1 cellular context compared by ENCODE assay signal in the genomic region with DNA sequence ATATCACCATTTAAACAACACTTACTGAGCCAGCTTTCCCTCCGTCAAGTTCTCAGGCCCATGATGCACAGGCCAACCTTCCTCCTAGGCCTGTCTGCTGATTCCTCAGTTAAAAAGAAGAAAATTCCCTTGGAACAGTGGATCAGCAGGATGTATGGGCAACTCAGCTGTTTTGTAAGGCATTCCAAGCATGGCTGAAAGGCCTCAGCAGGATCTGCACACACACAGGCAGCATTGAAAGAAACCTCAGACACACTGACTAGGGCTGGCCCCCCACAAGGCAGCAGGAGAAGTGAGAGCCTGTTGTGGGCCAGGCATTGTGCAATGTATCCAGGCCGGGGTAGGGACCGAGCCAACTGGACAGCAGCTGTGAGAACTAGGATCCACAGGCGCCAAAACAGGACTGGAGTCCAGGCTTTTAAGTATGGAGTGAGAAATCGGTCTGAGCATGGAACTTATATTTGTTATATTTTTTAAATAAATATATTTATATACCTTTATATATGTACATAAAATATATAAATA.
TF ChIP-seq lines count a peak whose summit lies in the region.

No MANE protein-coding gene starts in this region.

TF ChIP-seq in HepG2, 621 proteins besides CTCF, POLR2A, EP300 and RAD21:
- TF ChIP-seq, protein P1, sequence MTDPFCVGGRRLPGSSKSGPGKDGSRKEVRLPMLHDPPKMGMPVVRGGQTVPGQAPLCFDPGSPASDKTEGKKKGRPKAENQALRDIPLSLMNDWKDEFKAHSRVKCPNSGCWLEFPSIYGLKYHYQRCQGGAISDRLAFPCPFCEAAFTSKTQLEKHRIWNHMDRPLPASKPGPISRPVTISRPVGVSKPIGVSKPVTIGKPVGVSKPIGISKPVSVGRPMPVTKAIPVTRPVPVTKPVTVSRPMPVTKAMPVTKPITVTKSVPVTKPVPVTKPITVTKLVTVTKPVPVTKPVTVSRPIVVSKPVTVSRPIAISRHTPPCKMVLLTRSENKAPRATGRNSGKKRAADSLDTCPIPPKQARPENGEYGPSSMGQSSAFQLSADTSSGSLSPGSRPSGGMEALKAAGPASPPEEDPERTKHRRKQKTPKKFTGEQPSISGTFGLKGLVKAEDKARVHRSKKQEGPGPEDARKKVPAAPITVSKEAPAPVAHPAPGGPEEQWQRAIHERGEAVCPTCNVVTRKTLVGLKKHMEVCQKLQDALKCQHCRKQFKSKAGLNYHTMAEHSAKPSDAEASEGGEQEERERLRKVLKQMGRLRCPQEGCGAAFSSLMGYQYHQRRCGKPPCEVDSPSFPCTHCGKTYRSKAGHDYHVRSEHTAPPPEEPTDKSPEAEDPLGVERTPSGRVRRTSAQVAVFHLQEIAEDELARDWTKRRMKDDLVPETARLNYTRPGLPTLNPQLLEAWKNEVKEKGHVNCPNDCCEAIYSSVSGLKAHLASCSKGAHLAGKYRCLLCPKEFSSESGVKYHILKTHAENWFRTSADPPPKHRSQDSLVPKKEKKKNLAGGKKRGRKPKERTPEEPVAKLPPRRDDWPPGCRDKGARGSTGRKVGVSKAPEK (CRISPR knock-in tag; IDR thresholded peaks at IDR 0.05; ENCODE audit: borderline replicate concordance): no peak
- TF ChIP-seq ZNF296 (CRISPR knock-in tag; conservative IDR thresholded peaks at IDR 0.05) (no peak), ZBTB1 (CRISPR knock-in tag; IDR thresholded peaks at IDR 0.05; ENCODE audit: borderline replicate concordance) (no peak), SCMH1 (CRISPR knock-in tag; IDR thresholded peaks at IDR 0.05; ENCODE audit: borderline replicate concordance) (no peak), KLF11 (CRISPR knock-in tag; IDR thresholded peaks at IDR 0.05) (no peak), HMG20A (CRISPR knock-in tag; IDR thresholded peaks at IDR 0.05; ENCODE audit: borderline replicate concordance) (no peak), HNRNPL (IDR thresholded peaks at IDR 0.05; ENCODE audit: low read depth, low read length) (no peak), NFKBIZ (CRISPR knock-in tag; IDR thresholded peaks at IDR 0.05) (no peak)
